ENCODE assay signal across 8 cellular contexts in the genomic region with DNA sequence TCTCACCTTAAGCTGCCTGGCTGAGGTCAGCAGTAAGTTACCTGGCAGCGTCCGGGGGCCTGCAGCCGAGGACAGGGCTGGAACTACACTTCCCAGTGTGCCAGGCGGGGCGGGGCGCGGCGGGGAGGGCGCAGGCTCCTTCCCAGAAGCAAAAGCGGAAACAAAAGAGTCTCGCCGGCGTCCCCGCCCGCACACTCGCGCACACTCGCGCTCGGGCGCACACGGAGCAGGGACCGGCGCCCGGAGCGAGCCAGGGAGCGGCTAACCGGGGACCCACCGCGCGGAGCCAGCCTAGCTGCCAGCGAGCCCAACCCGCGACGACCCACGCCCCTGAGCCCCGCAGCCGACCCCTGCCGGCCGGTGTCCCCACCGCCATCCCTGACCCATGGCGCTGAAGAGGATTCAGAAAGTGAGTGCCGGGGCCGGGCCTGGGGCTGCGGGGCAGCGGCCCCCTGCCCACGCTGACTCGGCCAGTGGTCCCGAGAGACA. TPM values are rescaled to one million over a fixed set of nuclear protein-coding genes. Genes with fewer than 3 reads are reported as not detected.
DNase-seq lines count a peak whose midpoint lies in the region; ATAC-seq and TF ChIP-seq lines count a peak whose summit lies in the region.

UBE2D1 (plus strand) TSS at position 190 of the 489 bp plus-strand sequence; CDS start at position 386, 196 bp downstream.

- H3K9me3 Mint-ChIP-seq in activated T-helper 17 cell treated with anti-CD3 and anti-CD28 coated beads, Interleukin-2, amount 50 U/mL, for 72 hours, result no peaks in the 10 kb centered on the region
- H3K9me3 Mint-ChIP-seq in natural killer cell, result no peaks in the 10 kb centered on the region

- TF ChIP-seq CTCF in natural killer cell (IDR thresholded peaks at IDR 0.05), result no peak

- DNase-seq in DMS53 (lab: John Stamatoyannopoulos, UW), result peak; percentile 93
- peak; percentile 54 for DNase-seq in HuH-7.5 (ENCODE audit: low spot score)
- DNase-seq in RPMI7951 (ENCODE audit: low read depth), result peak; percentile 72
- DNase-seq in fibroblast of peridontal ligament (ENCODE audit: extremely low read depth), result peak; percentile 52
- peak; percentile 47 for DNase-seq in natural killer cell
- DNase-seq in stimulated activated naive CD8-positive, alpha-beta T cell treated with anti-CD3 and anti-CD28 coated beads, Interleukin-15, Interleukin-2, amounts not matched to agents 100 U/mL and 50 U/mL, for 24 hours, result peak; percentile 89

- H3K4me3 Mint-ChIP-seq in activated T-helper 17 cell treated with anti-CD3 and anti-CD28 coated beads, Interleukin-2, amount 50 U/mL, for 72 hours, result peak within 1 kb of the TSS; percentile 91
- peak within 1 kb of the TSS; percentile 95 for H3K4me3 Mint-ChIP-seq in natural killer cell

- peaks cover 6% of the 10 kb centered on the region for H3K27me3 Mint-ChIP-seq in activated T-helper 17 cell treated with anti-CD3 and anti-CD28 coated beads, Interleukin-2, amount 50 U/mL, for 72 hours
- peaks cover 10 to 11% of the 10 kb centered on the region in 2 donors for H3K27me3 Mint-ChIP-seq in natural killer cell (ENCODE audit: low read depth in 2 of 2)

- H3K27ac Mint-ChIP-seq in activated T-helper 17 cell treated with anti-CD3 and anti-CD28 coated beads, Interleukin-2, amount 50 U/mL, for 72 hours, result peak within 1 kb of the TSS; percentile 87
- H3K27ac Mint-ChIP-seq in natural killer cell, result peak within 1 kb of the TSS; percentile 78 to 81

- peaks cover 10% of the 10 kb centered on the region for H3K36me3 Mint-ChIP-seq in activated T-helper 17 cell treated with anti-CD3 and anti-CD28 coated beads, Interleukin-2, amount 50 U/mL, for 72 hours (ENCODE audit: low read depth)
- no peaks in the 10 kb centered on the region for H3K36me3 Mint-ChIP-seq in natural killer cell

- intact Hi-C loops in natural killer cell (cut with micrococcal nuclease), result loop anchor here (2.0 to 10.0 kb wide), 2 partner anchors 50 to 70 kb away; partner anchors contain the start of genes CISD1, IPMK and TFAM

- ATAC-seq in GM21526 (IDR thresholded peaks at IDR 0.05; ENCODE audit: low FRiP score, unreplicated experiment) (peak; percentile 97), natural killer cell (peak; percentile 93 to 94 (median 93))
- peak; percentile 96 for ATAC-seq in activated T-helper 17 cell treated with anti-CD3 and anti-CD28 coated beads, Interleukin-2, amount 50 U/mL, for 72 hours (replicated peaks)
- peak; percentile 97 for ATAC-seq in stimulated activated naive CD8-positive, alpha-beta T cell treated with anti-CD3 and anti-CD28 coated beads, Interleukin-15, Interleukin-2, amounts not matched to agents 100 U/mL and 50 U/mL, for 24 hours

- peaks cover 17% of the 10 kb centered on the region for H3K4me1 Mint-ChIP-seq in activated T-helper 17 cell treated with anti-CD3 and anti-CD28 coated beads, Interleukin-2, amount 50 U/mL, for 72 hours
- peaks cover 10 to 26% of the 10 kb centered on the region in 2 donors for H3K4me1 Mint-ChIP-seq in natural killer cell

RNA-seq across cellular contexts. Expression of gene UBE2D1, which starts in this region (rescaled TPM):
- 18.2 and 21.5 TPM in 2 replicates for total RNA-seq in RPMI7951 (2014; rRNA removed; shearing (Covaris generic))
- total RNA-seq in activated T-helper 17 cell treated with anti-CD3 and anti-CD28 coated beads, Interleukin-2, amount 50 U/mL, for 72 hours, result 10 to 100 TPM; 10.2 to 13.9 TPM
- 10 to 100 TPM; 14.0 to 14.5 (median 14.4) TPM for total RNA-seq in natural killer cell

Comparison
In these comparisons a context has a peak if more than half of its experiments do, and no peak if none do; other contexts are left out.
1. Peak in every context shown above with its lines: DNase-seq and ATAC-seq.